8 cellular contexts compared by ENCODE assay signal in the genomic region with DNA sequence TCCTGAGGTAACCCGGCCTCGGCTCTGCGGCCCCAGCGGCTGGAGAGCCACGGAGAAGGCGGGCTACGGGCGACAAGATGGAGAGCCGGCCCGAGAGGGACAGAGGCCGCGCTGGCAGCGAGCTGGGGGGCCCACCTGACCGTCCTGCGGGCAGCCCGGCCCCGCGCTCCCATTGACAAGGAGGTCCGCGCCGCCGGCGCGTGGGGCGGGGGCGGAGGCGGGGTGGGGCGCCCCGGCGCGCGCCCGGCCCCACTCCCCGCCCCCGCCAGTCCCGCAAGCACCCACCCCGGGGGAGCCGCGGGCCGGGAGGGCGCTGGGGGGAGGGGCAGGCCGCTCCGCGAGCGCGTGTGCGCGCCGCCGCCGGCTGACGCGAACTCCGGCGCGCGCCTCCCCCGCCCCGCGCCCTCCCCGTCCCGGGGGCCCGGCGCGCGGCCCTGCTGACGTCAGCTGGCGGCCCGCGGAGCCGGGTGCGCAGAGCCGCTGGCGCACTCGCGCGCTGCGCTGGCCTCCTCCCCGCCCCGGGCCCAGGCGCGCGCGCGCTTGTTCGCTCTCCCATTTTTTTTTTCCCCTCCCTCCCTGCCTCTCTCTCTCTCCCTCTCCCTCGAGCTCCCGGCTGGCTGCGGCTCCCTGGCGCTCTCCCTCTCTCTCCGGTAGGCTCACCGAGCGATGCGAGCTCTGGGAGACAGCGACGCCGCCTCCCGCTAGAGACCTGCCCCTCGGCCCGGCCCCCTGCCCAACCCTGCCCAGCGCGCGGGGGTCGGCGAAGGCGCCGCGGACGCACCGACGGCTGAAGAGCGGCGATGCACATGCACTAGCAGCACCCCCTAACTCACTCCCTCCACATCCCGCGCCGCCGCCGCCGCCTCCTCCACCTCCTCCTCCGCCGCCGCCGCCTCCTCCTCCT. TPM values are rescaled to one million over a fixed set of nuclear protein-coding genes. Genes with fewer than 3 reads are reported as not detected.
DNase-seq lines count a peak whose midpoint lies in the region; ATAC-seq and TF ChIP-seq lines count a peak whose summit lies in the region.

GNAO1 (plus strand) TSS at position 587 of the 904 bp plus-strand sequence. CDS start 747 bp downstream, outside the sequence.

- H3K36me3 ChIP-seq in HUES64 (ENCODE audit: insufficient read depth, low read length): no peaks in the 10 kb centered on the region

- ATAC-seq in SK-N-SH treated with all-trans-retinoic acid at 6 μM for 48 hours (peak; percentile 46), left ventricle myocardium superior (peak; percentile 86), HG03342 (IDR thresholded peaks at IDR 0.05; ENCODE audit: unreplicated experiment) (no peak), GM21381 (IDR thresholded peaks at IDR 0.05; ENCODE audit: unreplicated experiment) (no peak)

- H3K9me3 ChIP-seq in HUES64 (ENCODE audit: insufficient read depth, low read depth, low read length): no peaks in the 10 kb centered on the region

- under 1% methylated on average over 123 of the region's 123 CpGs for WGBS in HUES64

- DNase-seq in GM03348 (ENCODE audit: low spot score): peak; percentile 85
- DNase-seq in anterior cingulate cortex (lab: John Stamatoyannopoulos, UW): peak in 54 of 58 donors; percentile 46 to 95 (median 82)
- DNase-seq in left ventricle myocardium superior: peak; percentile 90
- DNase-seq in posterior cingulate gyrus: peak; percentile 65 to 97 (median 78)

- H3K9ac ChIP-seq in HUES64 (ENCODE audit: low read depth, low read length): peak within 1 kb of the TSS; percentile 66

- intact Hi-C loops in left ventricle myocardium superior (cut with micrococcal nuclease): loop anchor here (10.0 kb wide), 1 partner anchor 146 kb away; no protein-coding TSS in a partner anchor
- intact Hi-C loops in posterior cingulate gyrus (cut with DNase I): loop anchor here (1.0 to 2.0 kb wide), 3 partner anchors 55 to 246 kb away; no protein-coding TSS in a partner anchor

- H3K4me3 ChIP-seq in HUES64 (ENCODE audit: low read length): peak within 1 kb of the TSS; percentile 59

- peaks cover 62% of the 10 kb centered on the region for H3K27me3 ChIP-seq in HUES64 (ENCODE audit: insufficient read depth, low read length)

- peaks cover 29% of the 10 kb centered on the region for H3K4me1 ChIP-seq in HUES64 (ENCODE audit: insufficient read depth, low read length)

- H3K27ac ChIP-seq in HUES64 (ENCODE audit: low read depth, low read length): peak within 1 kb of the TSS; percentile 71; the same call in 1 of the 2 replicates

TF ChIP-seq in SK-N-SH treated with all-trans-retinoic acid at 6 μM for 48 hours, 23 proteins besides CTCF, POLR2A, EP300 and RAD21:
- TF ChIP-seq ZFP30 (CRISPR knock-in tag; IDR thresholded peaks at IDR 0.05) (no peak), RARB (CRISPR knock-in tag; IDR thresholded peaks at IDR 0.05) (no peak), ZFP3 (CRISPR knock-in tag; IDR thresholded peaks at IDR 0.05) (no peak), PATZ1 (CRISPR knock-in tag; IDR thresholded peaks at IDR 0.05; ENCODE audit: borderline replicate concordance) (no peak), ESRRG (CRISPR knock-in tag; IDR thresholded peaks at IDR 0.05) (no peak), ZNF8 (CRISPR knock-in tag; IDR thresholded peaks at IDR 0.05) (no peak), GLIS3 (CRISPR knock-in tag; IDR thresholded peaks at IDR 0.05) (no peak), TCF4 (CRISPR knock-in tag; IDR thresholded peaks at IDR 0.05; ENCODE audit: borderline replicate concordance) (no peak), OSR1 (CRISPR knock-in tag; IDR thresholded peaks at IDR 0.05) (no peak), ZNF565 (CRISPR knock-in tag; conservative IDR thresholded peaks at IDR 0.05; ENCODE audit: low read depth) (no peak), PPARA (CRISPR knock-in tag; IDR thresholded peaks at IDR 0.05; ENCODE audit: borderline replicate concordance) (no peak), CSDC2 (CRISPR knock-in tag; IDR thresholded peaks at IDR 0.05) (no peak), BACH2 (CRISPR knock-in tag; IDR thresholded peaks at IDR 0.05; ENCODE audit: borderline replicate concordance) (no peak)
- TF ChIP-seq, protein P1, sequence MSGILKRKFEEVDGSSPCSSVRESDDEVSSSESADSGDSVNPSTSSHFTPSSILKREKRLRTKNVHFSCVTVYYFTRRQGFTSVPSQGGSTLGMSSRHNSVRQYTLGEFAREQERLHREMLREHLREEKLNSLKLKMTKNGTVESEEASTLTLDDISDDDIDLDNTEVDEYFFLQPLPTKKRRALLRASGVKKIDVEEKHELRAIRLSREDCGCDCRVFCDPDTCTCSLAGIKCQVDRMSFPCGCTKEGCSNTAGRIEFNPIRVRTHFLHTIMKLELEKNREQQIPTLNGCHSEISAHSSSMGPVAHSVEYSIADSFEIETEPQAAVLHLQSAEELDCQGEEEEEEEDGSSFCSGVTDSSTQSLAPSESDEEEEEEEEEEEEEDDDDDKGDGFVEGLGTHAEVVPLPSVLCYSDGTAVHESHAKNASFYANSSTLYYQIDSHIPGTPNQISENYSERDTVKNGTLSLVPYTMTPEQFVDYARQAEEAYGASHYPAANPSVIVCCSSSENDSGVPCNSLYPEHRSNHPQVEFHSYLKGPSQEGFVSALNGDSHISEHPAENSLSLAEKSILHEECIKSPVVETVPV (CRISPR knock-in tag; IDR thresholded peaks at IDR 0.05): no peak
- TF ChIP-seq, protein P2, sequence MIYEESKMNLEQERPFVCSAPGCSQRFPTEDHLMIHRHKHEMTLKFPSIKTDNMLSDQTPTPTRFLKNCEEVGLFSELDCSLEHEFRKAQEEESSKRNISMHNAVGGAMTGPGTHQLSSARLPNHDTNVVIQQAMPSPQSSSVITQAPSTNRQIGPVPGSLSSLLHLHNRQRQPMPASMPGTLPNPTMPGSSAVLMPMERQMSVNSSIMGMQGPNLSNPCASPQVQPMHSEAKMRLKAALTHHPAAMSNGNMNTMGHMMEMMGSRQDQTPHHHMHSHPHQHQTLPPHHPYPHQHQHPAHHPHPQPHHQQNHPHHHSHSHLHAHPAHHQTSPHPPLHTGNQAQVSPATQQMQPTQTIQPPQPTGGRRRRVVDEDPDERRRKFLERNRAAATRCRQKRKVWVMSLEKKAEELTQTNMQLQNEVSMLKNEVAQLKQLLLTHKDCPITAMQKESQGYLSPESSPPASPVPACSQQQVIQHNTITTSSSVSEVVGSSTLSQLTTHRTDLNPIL (CRISPR knock-in tag; IDR thresholded peaks at IDR 0.05; ENCODE audit: low read depth): no peak
- TF ChIP-seq, protein P3, sequence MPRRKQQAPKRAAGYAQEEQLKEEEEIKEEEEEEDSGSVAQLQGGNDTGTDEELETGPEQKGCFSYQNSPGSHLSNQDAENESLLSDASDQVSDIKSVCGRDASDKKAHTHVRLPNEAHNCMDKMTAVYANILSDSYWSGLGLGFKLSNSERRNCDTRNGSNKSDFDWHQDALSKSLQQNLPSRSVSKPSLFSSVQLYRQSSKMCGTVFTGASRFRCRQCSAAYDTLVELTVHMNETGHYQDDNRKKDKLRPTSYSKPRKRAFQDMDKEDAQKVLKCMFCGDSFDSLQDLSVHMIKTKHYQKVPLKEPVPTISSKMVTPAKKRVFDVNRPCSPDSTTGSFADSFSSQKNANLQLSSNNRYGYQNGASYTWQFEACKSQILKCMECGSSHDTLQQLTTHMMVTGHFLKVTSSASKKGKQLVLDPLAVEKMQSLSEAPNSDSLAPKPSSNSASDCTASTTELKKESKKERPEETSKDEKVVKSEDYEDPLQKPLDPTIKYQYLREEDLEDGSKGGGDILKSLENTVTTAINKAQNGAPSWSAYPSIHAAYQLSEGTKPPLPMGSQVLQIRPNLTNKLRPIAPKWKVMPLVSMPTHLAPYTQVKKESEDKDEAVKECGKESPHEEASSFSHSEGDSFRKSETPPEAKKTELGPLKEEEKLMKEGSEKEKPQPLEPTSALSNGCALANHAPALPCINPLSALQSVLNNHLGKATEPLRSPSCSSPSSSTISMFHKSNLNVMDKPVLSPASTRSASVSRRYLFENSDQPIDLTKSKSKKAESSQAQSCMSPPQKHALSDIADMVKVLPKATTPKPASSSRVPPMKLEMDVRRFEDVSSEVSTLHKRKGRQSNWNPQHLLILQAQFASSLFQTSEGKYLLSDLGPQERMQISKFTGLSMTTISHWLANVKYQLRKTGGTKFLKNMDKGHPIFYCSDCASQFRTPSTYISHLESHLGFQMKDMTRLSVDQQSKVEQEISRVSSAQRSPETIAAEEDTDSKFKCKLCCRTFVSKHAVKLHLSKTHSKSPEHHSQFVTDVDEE (CRISPR knock-in tag; IDR thresholded peaks at IDR 0.05): no peak
TF ChIP-seq in SK-N-SH treated with all-trans-retinoic acid at 6 μM for 48 hours: peak in this region for 0.

RNA-seq across cellular contexts. Expression of gene GNAO1, which starts in this region (rescaled TPM):
- polyA plus RNA-seq in HUES64 (2013, experiment 1 of 2): 9.3 TPM
- 8.9 TPM for polyA plus RNA-seq in HUES64 (2013, experiment 2 of 2)
- 23.6 TPM for total RNA-seq in left ventricle myocardium superior

Comparison
In these comparisons a context has a peak if more than half of its experiments do, and no peak if none do; other contexts are left out.
1. ATAC-seq: peak in SK-N-SH treated with all-trans-retinoic acid at 6 μM for 48 hours (single experiment) and left ventricle myocardium superior (single experiment); none in HG03342 (single experiment) and GM21381 (single experiment).
2. Peak in every context shown above with its lines, with median percentiles within 50 percentile points of each other: DNase-seq.